ENCODE assay signal across 8 cellular contexts in genomic region chr21:37072988-37073416, GRCh38. TPM values are rescaled to one million over a fixed set of nuclear protein-coding genes. Genes with fewer than 3 reads are reported as not detected.
DNase-seq lines count a peak whose midpoint lies in the region; ATAC-seq and TF ChIP-seq lines count a peak whose summit lies in the region.

Gene PIGP (minus strand): TSS chr21:37073071. CDS start chr21:37072515, 556 bp downstream.
Gene TTC3 (plus strand): TSS chr21:37073254. CDS start chr21:37087258, 14,004 bp downstream.

- H3K27me3 ChIP-seq in BLaER1 (no peaks in the 10 kb centered on the region), liver (ENCODE audit: control insufficient read depth in 4 of 4, insufficient read depth in 4 of 4, low read length in 3 of 4) (no peaks in the 10 kb centered on the region)

- H3K9ac ChIP-seq in BLaER1 (peak within 1 kb of the TSS; percentile 95), liver (ENCODE audit: low read depth in 1 of 2, low read length in 2 of 2) (peak within 1 kb of the TSS; percentile 87)

- H4K20me1 ChIP-seq in BLaER1: peaks cover 23% of the 10 kb centered on the region

- under 1% methylated on average over 61 of the region's 61 CpGs for WGBS in liver

- DNase-seq in NCI-H748 treated with DMSO at 0.1 percent for 48 hours (lab: John Stamatoyannopoulos, UW): peak; percentile 77
- peak; percentile 95 to 96 for DNase-seq in activated CD4-positive, alpha-beta T cell treated with anti-CD3 and anti-CD28 coated beads, Interleukin-2, amount 50 U/mL, for 24 hours (ENCODE audit: low read depth in 1 of 2, low spot score in 1 of 2)
- DNase-seq in stimulated activated CD4-positive, alpha-beta T cell treated with anti-CD3 and anti-CD28 coated beads, Interleukin-4, amount 100 ng/mL, for 24 hours: peak; percentile 96

- peaks cover 6% of the 10 kb centered on the region for H3K36me3 ChIP-seq in BLaER1
- H3K36me3 ChIP-seq in liver (ENCODE audit: control insufficient read depth in 4 of 4, insufficient read depth in 3 of 4, low read depth in 1 of 4, low read length in 3 of 4): peaks cover 0 to 9% (median 4%) of the 10 kb centered on the region in 4 donors

- no peaks in the 10 kb centered on the region for H3K9me3 Mint-ChIP-seq in dendritic cell treated with granulocyte-macrophage colony-stimulating factor and Interleukin-4, amounts not matched to agents 40 ng/mL and 50 ng/mL, for 4 days

- intact Hi-C loops in dendritic cell treated with granulocyte-macrophage colony-stimulating factor and Interleukin-4, amounts not matched to agents 40 ng/mL and 50 ng/mL, for 4 days (cut with micrococcal nuclease): loop anchor here (5.0 to 10.0 kb wide), 4 partner anchors 81 to 918 kb away; partner anchors contain the start of genes DOP1B and DYRK1A

- peak; percentile 69 for ATAC-seq in GM19395 (IDR thresholded peaks at IDR 0.05; ENCODE audit: unreplicated experiment)
- ATAC-seq in HG03558 (IDR thresholded peaks at IDR 0.05; ENCODE audit: extremely low read depth, unreplicated experiment): peak; percentile 44

- H3K4me1 ChIP-seq in BLaER1: peaks cover 37% of the 10 kb centered on the region
- peaks cover 2 to 17% (median 13%) of the 10 kb centered on the region in 4 donors for H3K4me1 ChIP-seq in liver (ENCODE audit: control insufficient read depth in 4 of 4, insufficient read depth in 4 of 4, low read length in 3 of 4)

- H3K4me2 ChIP-seq in BLaER1: peak within 1 kb of the TSS; percentile 95

- H3K4me3 Mint-ChIP-seq in dendritic cell treated with granulocyte-macrophage colony-stimulating factor and Interleukin-4, amounts not matched to agents 40 ng/mL and 50 ng/mL, for 4 days: peak within 1 kb of the TSS; percentile 96

- peak within 1 kb of the TSS; percentile 96 for H3K27ac ChIP-seq in BLaER1
- peak within 1 kb of the TSS; percentile 84 to 99 for H3K27ac ChIP-seq in liver (ENCODE audit: low read depth in 1 of 2, low read length in 2 of 2)

- H3K4me1 Mint-ChIP-seq in dendritic cell treated with granulocyte-macrophage colony-stimulating factor and Interleukin-4, amounts not matched to agents 40 ng/mL and 50 ng/mL, for 4 days (ENCODE audit: low read depth): peaks cover 41% of the 10 kb centered on the region

- H3K9me3 ChIP-seq in BLaER1 (peaks cover 14% of the 10 kb centered on the region), liver (ENCODE audit: control insufficient read depth in 4 of 4, low read length in 3 of 4) (no peaks in the 10 kb centered on the region)

- H3K36me3 Mint-ChIP-seq in dendritic cell treated with granulocyte-macrophage colony-stimulating factor and Interleukin-4, amounts not matched to agents 40 ng/mL and 50 ng/mL, for 4 days (ENCODE audit: low read depth): peaks cover 20% of the 10 kb centered on the region

- no peak for TF ChIP-seq CTCF in liver (IDR thresholded peaks at IDR 0.05; ENCODE audit: low read depth, low read length, missing input control)

- no peaks in the 10 kb centered on the region for H3K27me3 Mint-ChIP-seq in dendritic cell treated with granulocyte-macrophage colony-stimulating factor and Interleukin-4, amounts not matched to agents 40 ng/mL and 50 ng/mL, for 4 days

- peak within 1 kb of the TSS; percentile 92 for H3K27ac Mint-ChIP-seq in dendritic cell treated with granulocyte-macrophage colony-stimulating factor and Interleukin-4, amounts not matched to agents 40 ng/mL and 50 ng/mL, for 4 days

- peak within 1 kb of the TSS; percentile 91 for H3K4me3 ChIP-seq in BLaER1
- H3K4me3 ChIP-seq in liver (ENCODE audit: low read depth in 1 of 3, low read length in 3 of 3): peak within 1 kb of the TSS; percentile 83 to 90 (median 83)

- TF ChIP-seq RAD21 in liver (IDR thresholded peaks at IDR 0.05): no peak

TF ChIP-seq in liver, 16 proteins besides CTCF, POLR2A, EP300 and RAD21:
- TF ChIP-seq TAF1 (conservative IDR thresholded peaks at IDR 0.05) (no peak), EGR1 (IDR thresholded peaks at IDR 0.05; ENCODE audit: low read depth in 2 of 2) (peak; percentile 90 to 99)
- TF ChIP-seq, protein P1, sequence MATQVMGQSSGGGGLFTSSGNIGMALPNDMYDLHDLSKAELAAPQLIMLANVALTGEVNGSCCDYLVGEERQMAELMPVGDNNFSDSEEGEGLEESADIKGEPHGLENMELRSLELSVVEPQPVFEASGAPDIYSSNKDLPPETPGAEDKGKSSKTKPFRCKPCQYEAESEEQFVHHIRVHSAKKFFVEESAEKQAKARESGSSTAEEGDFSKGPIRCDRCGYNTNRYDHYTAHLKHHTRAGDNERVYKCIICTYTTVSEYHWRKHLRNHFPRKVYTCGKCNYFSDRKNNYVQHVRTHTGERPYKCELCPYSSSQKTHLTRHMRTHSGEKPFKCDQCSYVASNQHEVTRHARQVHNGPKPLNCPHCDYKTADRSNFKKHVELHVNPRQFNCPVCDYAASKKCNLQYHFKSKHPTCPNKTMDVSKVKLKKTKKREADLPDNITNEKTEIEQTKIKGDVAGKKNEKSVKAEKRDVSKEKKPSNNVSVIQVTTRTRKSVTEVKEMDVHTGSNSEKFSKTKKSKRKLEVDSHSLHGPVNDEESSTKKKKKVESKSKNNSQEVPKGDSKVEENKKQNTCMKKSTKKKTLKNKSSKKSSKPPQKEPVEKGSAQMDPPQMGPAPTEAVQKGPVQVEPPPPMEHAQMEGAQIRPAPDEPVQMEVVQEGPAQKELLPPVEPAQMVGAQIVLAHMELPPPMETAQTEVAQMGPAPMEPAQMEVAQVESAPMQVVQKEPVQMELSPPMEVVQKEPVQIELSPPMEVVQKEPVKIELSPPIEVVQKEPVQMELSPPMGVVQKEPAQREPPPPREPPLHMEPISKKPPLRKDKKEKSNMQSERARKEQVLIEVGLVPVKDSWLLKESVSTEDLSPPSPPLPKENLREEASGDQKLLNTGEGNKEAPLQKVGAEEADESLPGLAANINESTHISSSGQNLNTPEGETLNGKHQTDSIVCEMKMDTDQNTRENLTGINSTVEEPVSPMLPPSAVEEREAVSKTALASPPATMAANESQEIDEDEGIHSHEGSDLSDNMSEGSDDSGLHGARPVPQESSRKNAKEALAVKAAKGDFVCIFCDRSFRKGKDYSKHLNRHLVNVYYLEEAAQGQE (IDR thresholded peaks at IDR 0.05): peak; percentile 29

RNA-seq across cellular contexts. Expression of gene PIGP, which starts in this region (rescaled TPM):
- 1 to 10 TPM; 3.8 to 6.3 TPM for total RNA-seq in liver
- 10 to 100 TPM; 17.1 to 26.2 TPM for polyA plus RNA-seq in liver

RNA-seq across cellular contexts. Expression of gene TTC3, which starts in this region (rescaled TPM):
- 10 to 100 TPM; 69.8 to 96.1 TPM for total RNA-seq in liver
- polyA plus RNA-seq in liver: 10 to 100 TPM; 27.2 to 44.6 TPM

Comparison
In these comparisons a context has a peak if more than half of its experiments do, and no peak if none do; other contexts are left out.
1. Peak in every context shown above with its lines: DNase-seq, ATAC-seq, H3K4me3 ChIP-seq and H3K27ac ChIP-seq.